In genomic region chr1:171581766-171582165, GRCh38 we compare ENCODE assay signal across 23 cellular contexts. TPM values are rescaled to one million over a fixed set of nuclear protein-coding genes. Genes with fewer than 3 reads are reported as not detected.
A peak's percentile ranks its signal among the peaks of the same experiment; 100 is the strongest.
DNase-seq lines count a peak whose midpoint lies in the region; ATAC-seq and TF ChIP-seq lines count a peak whose summit lies in the region.
"Had no signal": no experiment of that assay in that cellular context is flagged by ENCODE, and none has a peak within 500 bp of the region (broad histone marks: within the 10 kb centered on the region; RNA-seq: fewer than 3 reads in every experiment).

No MANE protein-coding gene starts in this region.

- DNase-seq in activated naive CD4-positive, alpha-beta T cell treated with anti-CD3 and anti-CD28 coated beads, Interleukin-2, amount 50 U/mL, for 16 hours = no peak
- no peak for DNase-seq in activated CD4-positive, alpha-beta memory T cell treated with anti-CD3 and anti-CD28 coated beads, Interleukin-2, amount 10 ng/mL, durations not matched to agents 7 days and 5 days
- DNase-seq in fibroblast of villous mesenchyme (ENCODE audit: low read depth) (peak; percentile 17), DMS53 treated with DMSO at 0.1 percent for 48 hours (lab: John Stamatoyannopoulos, UW; ENCODE audit: unreplicated experiment) (no peak), NCI-H2029 treated with DMSO at 0.1 percent for 48 hours (lab: John Stamatoyannopoulos, UW) (no peak)
- DNase-seq: DMS79 treated with DMSO at 0.1 percent for 48 hours; erythroblast; NCI-H146; NCI-H748 treated with DMSO at 0.1 percent for 48 hours; PC-3; SHP77 treated with DMSO at 0.1 percent for 48 hours; small intestine; stimulated activated CD4-positive, alpha-beta T cell treated with anti-CD3 and anti-CD28 coated beads, Interleukin-4, amount 100 ng/mL, for 4 hours had no signal

- POLR2A ChIA-PET in activated CD4-positive, alpha-beta memory T cell treated with anti-CD3 and anti-CD28 coated beads, Interleukin-2, amount 10 ng/mL, durations not matched to agents 7 days and 5 days (lab: Charles Lee) = interaction anchor here (1.2 kb wide), 1 partner anchor 97 kb away, joined by 5 read pairs; the partner anchor contains the start of gene PRRC2C

- H3K9me3 Mint-ChIP-seq in activated naive CD4-positive, alpha-beta T cell treated with anti-CD3 and anti-CD28 coated beads, Interleukin-2, amount 50 U/mL, for 24 hours = no peaks in the 10 kb centered on the region
- no peaks in the 10 kb centered on the region for H3K9me3 Mint-ChIP-seq in activated CD4-positive, alpha-beta memory T cell treated with anti-CD3 and anti-CD28 coated beads, Interleukin-2, amount 10 ng/mL, durations not matched to agents 7 days and 5 days
- H3K9me3 Mint-ChIP-seq: neural progenitor cell had no signal

- no peaks in the 10 kb centered on the region for H3K27me3 Mint-ChIP-seq in activated naive CD4-positive, alpha-beta T cell treated with anti-CD3 and anti-CD28 coated beads, Interleukin-2, amount 50 U/mL, for 24 hours
- H3K27me3 Mint-ChIP-seq in activated CD4-positive, alpha-beta memory T cell treated with anti-CD3 and anti-CD28 coated beads, Interleukin-2, amount 10 ng/mL, durations not matched to agents 7 days and 5 days = no peaks in the 10 kb centered on the region
- H3K27me3 Mint-ChIP-seq: progenitor cell of endocrine pancreas had no signal

- H3K27ac Mint-ChIP-seq in activated naive CD4-positive, alpha-beta T cell treated with anti-CD3 and anti-CD28 coated beads, Interleukin-2, amount 50 U/mL, for 24 hours = peak overlapping the region; percentile 88
- peak overlapping the region; percentile 61 for H3K27ac Mint-ChIP-seq in activated CD4-positive, alpha-beta memory T cell treated with anti-CD3 and anti-CD28 coated beads, Interleukin-2, amount 10 ng/mL, durations not matched to agents 7 days and 5 days
- H3K27ac Mint-ChIP-seq: neural progenitor cell, progenitor cell of endocrine pancreas had no signal

- peaks cover 28% of the 10 kb centered on the region for H3K4me1 Mint-ChIP-seq in activated naive CD4-positive, alpha-beta T cell treated with anti-CD3 and anti-CD28 coated beads, Interleukin-2, amount 50 U/mL, for 24 hours
- peaks cover 21% of the 10 kb centered on the region for H3K4me1 Mint-ChIP-seq in activated CD4-positive, alpha-beta memory T cell treated with anti-CD3 and anti-CD28 coated beads, Interleukin-2, amount 10 ng/mL, durations not matched to agents 7 days and 5 days
- H3K4me1 Mint-ChIP-seq: neural progenitor cell had no signal

- CTCF ChIA-PET in activated CD4-positive, alpha-beta memory T cell treated with anti-CD3 and anti-CD28 coated beads, Interleukin-2, amount 10 ng/mL, durations not matched to agents 7 days and 5 days (lab: Charles Lee) = interaction anchor here (1.1 to 1.6 kb wide), 2 partner anchors 11 to 96 kb away, joined by 3 to 12 read pairs; partner anchors contain the start of gene PRRC2C

- H3K36me3 Mint-ChIP-seq in activated naive CD4-positive, alpha-beta T cell treated with anti-CD3 and anti-CD28 coated beads, Interleukin-2, amount 50 U/mL, for 24 hours = peaks cover 23% of the 10 kb centered on the region
- peaks cover 68% of the 10 kb centered on the region for H3K36me3 Mint-ChIP-seq in activated CD4-positive, alpha-beta memory T cell treated with anti-CD3 and anti-CD28 coated beads, Interleukin-2, amount 10 ng/mL, durations not matched to agents 7 days and 5 days (ENCODE audit: low read depth)

- TF ChIP-seq CTCF in fibroblast of villous mesenchyme (IDR thresholded peaks at IDR 0.05; ENCODE audit: insufficient read depth, low read depth, low read length) = no peak

- H3K4me3 Mint-ChIP-seq in activated naive CD4-positive, alpha-beta T cell treated with anti-CD3 and anti-CD28 coated beads, Interleukin-2, amount 50 U/mL, for 24 hours = no peak overlapping the region
- H3K4me3 Mint-ChIP-seq in activated CD4-positive, alpha-beta memory T cell treated with anti-CD3 and anti-CD28 coated beads, Interleukin-2, amount 10 ng/mL, durations not matched to agents 7 days and 5 days = no peak overlapping the region
- H3K4me3 Mint-ChIP-seq: neural progenitor cell had no signal

- no peak overlapping the region for H3K4me3 ChIP-seq in fibroblast of villous mesenchyme (ENCODE audit: low read depth, low read length)
- H3K4me3 ChIP-seq: cardiac muscle cell, gastroesophageal sphincter, neural progenitor cell, suprapubic skin, vagina had no signal

- no peak for ATAC-seq in GM18498 (IDR thresholded peaks at IDR 0.05; ENCODE audit: unreplicated experiment)
- no peak for ATAC-seq in GM21381 (IDR thresholded peaks at IDR 0.05; ENCODE audit: unreplicated experiment)
- ATAC-seq: gastroesophageal sphincter had no signal

RNA-seq across cellular contexts. Expression of gene MYOCOS, which starts 40.3 kb away (rescaled TPM):
- total RNA-seq in activated CD4-positive, alpha-beta memory T cell treated with anti-CD3 and anti-CD28 coated beads, Interleukin-2, amount 10 ng/mL, durations not matched to agents 7 days and 5 days = under 1 TPM in 1 of 2 experiments, not detected in 1; 0.18 TPM
- total RNA-seq in fibroblast of villous mesenchyme = under 0.01 TPM in 1 of 2 replicates, not detected in the other
- total RNA-seq: cardiac muscle cell, gastroesophageal sphincter, M059J, PC-3, progenitor cell of endocrine pancreas, suprapubic skin, vagina had no signal
